In genomic region chr19:54325194-54325621, GRCh38 we compare ENCODE assay signal across 8 cellular contexts. TPM values are rescaled to one million over a fixed set of nuclear protein-coding genes. Genes with fewer than 3 reads are reported as not detected.
DNase-seq lines count a peak whose midpoint lies in the region; ATAC-seq, FAIRE-seq and TF ChIP-seq lines count a peak whose summit lies in the region.

No MANE protein-coding gene starts in this region.

- no peak for TF ChIP-seq EP300 in SK-N-SH (IDR thresholded peaks at IDR 0.05; ENCODE audit: borderline replicate concordance in 1 of 2, low read depth in 1 of 2, low read length in 1 of 2)

- no peaks in the 10 kb centered on the region for H3K9me3 Mint-ChIP-seq in immature natural killer cell

- H3K27ac ChIP-seq in SK-N-SH (ENCODE audit: low read depth in 2 of 2, low read length in 1 of 2) = no peak overlapping the region

- H3K4me1 Mint-ChIP-seq in immature natural killer cell = no peaks in the 10 kb centered on the region

- no peaks in the 10 kb centered on the region for H3K79me2 ChIP-seq in SK-N-SH (ENCODE audit: insufficient read depth)

- no peaks in the 10 kb centered on the region for H3K9me2 ChIP-seq in SK-N-SH

- no peak overlapping the region for H3K4me2 ChIP-seq in SK-N-SH

- no peaks in the 10 kb centered on the region for H3K4me1 ChIP-seq in SK-N-SH (ENCODE audit: control insufficient read depth in 1 of 2, insufficient read depth in 2 of 2, low read depth in 1 of 2, low read length in 1 of 2)

- CTCF ChIA-PET in SK-N-SH (lab: Yijun Ruan, JAX) = interaction anchor here (0.8 to 2.2 kb wide), 14 partner anchors 9 to 104 kb away, joined by 3 to 22 read pairs (median 4); partner anchors contain the start of genes LILRA4 and LILRA5

- no peak overlapping the region; a peak in 1 of 4 replicates for H3K4me3 ChIP-seq in SK-N-SH (ENCODE audit: low read depth in 2 of 2, low read length in 1 of 2)

- H2AFZ ChIP-seq in SK-N-SH (ENCODE audit: low read depth) = no peak overlapping the region

- no peaks in the 10 kb centered on the region for H3K36me3 Mint-ChIP-seq in immature natural killer cell

- H3K9ac ChIP-seq in SK-N-SH = no peak overlapping the region

- TF ChIP-seq CTCF in SK-N-SH (IDR thresholded peaks at IDR 0.05) = peak; percentile 80

- H4K20me1 ChIP-seq in SK-N-SH (ENCODE audit: insufficient read depth) = no peaks in the 10 kb centered on the region

- H3K27me3 ChIP-seq in SK-N-SH (ENCODE audit: insufficient read depth) = peaks cover 49% of the 10 kb centered on the region

- no peak for TF ChIP-seq POLR2A in GM18505 (IDR thresholded peaks at IDR 0.05; ENCODE audit: borderline replicate concordance, extremely low read depth, insufficient read depth, insufficient read length)

- H3K27me3 Mint-ChIP-seq in immature natural killer cell (ENCODE audit: low read depth in 3 of 3) = peaks cover 2 to 8% (median 4%) of the 10 kb centered on the region in 3 donors

- H3K9me3 ChIP-seq in SK-N-SH = no peaks in the 10 kb centered on the region

- POLR2A ChIA-PET in SK-N-SH (lab: Yijun Ruan, JAX) = no interaction called here

- DNase-seq in DMS53 (lab: John Stamatoyannopoulos, UW) (peak; percentile 47), HTR-8/SVneo (ENCODE audit: insufficient read length, low spot score) (peak; percentile 51), SK-N-SH (peak; percentile 59), amniotic epithelial cell (ENCODE audit: low read depth) (peak; percentile 14), immature natural killer cell (peak; percentile 57 to 64 (median 61))
- peak; percentile 14 to 26 for DNase-seq in stimulated activated CD4-positive, alpha-beta T cell treated with anti-CD3 and anti-CD28 coated beads, Interleukin-4, amount 100 ng/mL, for 4 hours

- H3K36me3 ChIP-seq in SK-N-SH (replicated peaks in 1 of 2; ENCODE audit: control insufficient read depth in 1 of 2, insufficient read depth in 2 of 2, low read length in 1 of 2) = no peaks in the 10 kb centered on the region

- no peak overlapping the region for H3K4me3 Mint-ChIP-seq in immature natural killer cell

- no peaks in the 10 kb centered on the region for H3F3A ChIP-seq in SK-N-SH (replicated peaks; ENCODE audit: insufficient read depth)

- peak; percentile 48 for TF ChIP-seq RAD21 in SK-N-SH (IDR thresholded peaks at IDR 0.05; ENCODE audit: low read length)

- ATAC-seq in GM18870 (IDR thresholded peaks at IDR 0.05; ENCODE audit: unreplicated experiment) (no peak), GM18505 (IDR thresholded peaks at IDR 0.05; ENCODE audit: unreplicated experiment) (no peak)

- no peak overlapping the region for H3K27ac Mint-ChIP-seq in immature natural killer cell

- WGBS in SK-N-SH (ENCODE audit: low lambda C conversion rate) = 10% methylated on average over 4 of the region's 4 CpGs

- no peak for FAIRE-seq in HTR-8/SVneo (lab: Jason Lieb, UNC)

TF ChIP-seq in SK-N-SH, 30 proteins besides CTCF, POLR2A, EP300 and RAD21:
- TF ChIP-seq RCOR1 (IDR thresholded peaks at IDR 0.05; ENCODE audit: low read length) (no peak), SMC3 (IDR thresholded peaks at IDR 0.05; ENCODE audit: low read depth, low read length) (peak; percentile 51), NRF1 (IDR thresholded peaks at IDR 0.05; ENCODE audit: low read depth, low read length) (no peak), RFX5 (IDR thresholded peaks at IDR 0.05; ENCODE audit: low read length) (no peak)

RNA-seq across cellular contexts. Expression of gene LILRA5, which starts 12.2 kb away (rescaled TPM):
- polyA plus RNA-seq in SK-N-SH (2012; rRNA removed) (not detected in 2 replicates), immature natural killer cell (1 to 10 TPM in 1 of 3 donors, under 1 TPM in 1, not detected in 1; 0.28 to 1.6 TPM)
- not detected in 2 replicates for polyA plus RNA-seq in SK-N-SH (2012; cell fraction: cytosol; rRNA removed)
- not detected in 2 replicates for polyA plus RNA-seq in SK-N-SH (2012; cell fraction: nucleus; rRNA removed)

RNA-seq across cellular contexts. Expression of gene LILRA4, which starts 13.8 kb away (rescaled TPM):
- polyA plus RNA-seq in SK-N-SH (2012; rRNA removed) = not detected in 2 replicates
- polyA plus RNA-seq in SK-N-SH (2012; cell fraction: cytosol; rRNA removed) = not detected in 2 replicates
- polyA plus RNA-seq in SK-N-SH (2012; cell fraction: nucleus; rRNA removed) = not detected in 2 replicates
- 1 to 10 TPM; 2.3 to 6.6 (median 2.8) TPM for polyA plus RNA-seq in immature natural killer cell

RNA-seq across cellular contexts. Expression of gene LAIR1, which starts 39.5 kb away (rescaled TPM):
- not detected in 2 replicates for polyA plus RNA-seq in SK-N-SH (2012; rRNA removed)
- not detected in 2 replicates for polyA plus RNA-seq in SK-N-SH (2012; cell fraction: cytosol; rRNA removed)
- polyA plus RNA-seq in SK-N-SH (2012; cell fraction: nucleus; rRNA removed) = not detected in 2 replicates
- 100 to 1,000 TPM in 2 of 3 donors, 10 to 100 TPM in 1; 86.9 to 247 (median 126) TPM for polyA plus RNA-seq in immature natural killer cell

RNA-seq across cellular contexts. Expression of gene LILRB2, which starts 44.3 kb away (rescaled TPM):
- polyA plus RNA-seq in SK-N-SH (2012; rRNA removed) (not detected in 2 replicates), immature natural killer cell (under 1 TPM; 0.14 to 0.81 (median 0.31) TPM)
- not detected in 2 replicates for polyA plus RNA-seq in SK-N-SH (2012; cell fraction: cytosol; rRNA removed)
- not detected in 2 replicates for polyA plus RNA-seq in SK-N-SH (2012; cell fraction: nucleus; rRNA removed)

Comparison
In these comparisons a context has a peak if more than half of its experiments do, and no peak if none do; other contexts are left out.
1. RNA of gene LAIR1, which starts 39.5 kb away (polyA plus RNA-seq): 86.9 to 247 TPM in immature natural killer cell; not detected in SK-N-SH; every median in the first group is over 10 times any median in the second.
2. Peak in every context shown above with its lines, with median percentiles within 50 percentile points of each other: DNase-seq.